Comparison of ENCODE assay signal across 10 cellular contexts in the genomic region with DNA sequence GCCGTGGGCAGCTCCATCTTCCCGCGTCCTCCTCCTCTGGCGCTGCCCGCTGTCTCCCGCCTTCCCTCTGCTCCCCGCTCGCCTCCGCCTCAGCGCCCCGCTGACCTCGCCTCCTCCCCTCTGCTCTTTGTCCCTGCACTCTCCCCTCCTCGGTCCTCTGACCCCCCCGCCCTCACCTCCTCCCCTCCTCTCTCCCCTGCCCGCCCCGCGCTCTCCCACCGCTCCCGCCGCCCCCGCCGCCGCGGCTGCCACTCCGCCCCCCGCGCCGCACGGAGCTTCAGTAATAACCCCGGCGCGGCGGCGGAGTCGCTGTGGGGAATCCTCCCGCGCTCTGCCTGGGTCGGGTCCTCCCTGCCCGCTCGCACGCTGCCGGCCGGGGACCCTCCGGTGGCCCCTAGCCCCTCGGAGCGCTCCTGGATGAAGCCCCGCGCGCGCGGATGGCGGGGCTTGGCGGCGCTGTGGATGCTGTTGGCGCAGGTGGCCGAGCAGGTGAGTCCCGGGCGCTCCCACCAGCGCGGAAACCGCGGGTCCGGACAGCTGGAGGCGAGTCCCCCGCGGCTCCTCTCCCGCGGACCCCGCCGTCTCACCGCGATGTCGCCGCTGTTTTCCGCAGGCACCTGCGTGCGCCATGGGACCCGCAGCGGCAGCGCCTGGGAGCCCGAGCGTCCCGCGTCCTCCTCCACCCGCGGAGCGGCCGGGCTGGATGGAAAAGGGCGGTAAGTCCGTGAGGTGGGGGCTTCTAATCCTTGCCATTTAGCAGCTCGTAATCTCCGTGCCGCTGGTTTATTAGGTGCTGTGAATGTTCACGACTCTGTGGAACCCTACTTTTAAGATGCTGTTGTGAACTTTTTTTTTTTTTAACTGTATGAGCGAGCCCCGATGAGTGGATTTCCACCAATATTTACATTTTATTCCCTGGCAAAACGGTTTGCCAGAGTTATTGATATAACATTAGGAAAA. TPM values are rescaled to one million over a fixed set of nuclear protein-coding genes. Genes with fewer than 3 reads are reported as not detected.
A peak's percentile ranks its signal among the peaks of the same experiment; 100 is the strongest.
DNase-seq lines count a peak whose midpoint lies in the region; ATAC-seq and TF ChIP-seq lines count a peak whose summit lies in the region.
"Had no signal": no experiment of that assay in that cellular context is flagged by ENCODE, and none has a peak within 500 bp of the region (broad histone marks: within the 10 kb centered on the region; RNA-seq: fewer than 3 reads in every experiment).

A gene with protein sequence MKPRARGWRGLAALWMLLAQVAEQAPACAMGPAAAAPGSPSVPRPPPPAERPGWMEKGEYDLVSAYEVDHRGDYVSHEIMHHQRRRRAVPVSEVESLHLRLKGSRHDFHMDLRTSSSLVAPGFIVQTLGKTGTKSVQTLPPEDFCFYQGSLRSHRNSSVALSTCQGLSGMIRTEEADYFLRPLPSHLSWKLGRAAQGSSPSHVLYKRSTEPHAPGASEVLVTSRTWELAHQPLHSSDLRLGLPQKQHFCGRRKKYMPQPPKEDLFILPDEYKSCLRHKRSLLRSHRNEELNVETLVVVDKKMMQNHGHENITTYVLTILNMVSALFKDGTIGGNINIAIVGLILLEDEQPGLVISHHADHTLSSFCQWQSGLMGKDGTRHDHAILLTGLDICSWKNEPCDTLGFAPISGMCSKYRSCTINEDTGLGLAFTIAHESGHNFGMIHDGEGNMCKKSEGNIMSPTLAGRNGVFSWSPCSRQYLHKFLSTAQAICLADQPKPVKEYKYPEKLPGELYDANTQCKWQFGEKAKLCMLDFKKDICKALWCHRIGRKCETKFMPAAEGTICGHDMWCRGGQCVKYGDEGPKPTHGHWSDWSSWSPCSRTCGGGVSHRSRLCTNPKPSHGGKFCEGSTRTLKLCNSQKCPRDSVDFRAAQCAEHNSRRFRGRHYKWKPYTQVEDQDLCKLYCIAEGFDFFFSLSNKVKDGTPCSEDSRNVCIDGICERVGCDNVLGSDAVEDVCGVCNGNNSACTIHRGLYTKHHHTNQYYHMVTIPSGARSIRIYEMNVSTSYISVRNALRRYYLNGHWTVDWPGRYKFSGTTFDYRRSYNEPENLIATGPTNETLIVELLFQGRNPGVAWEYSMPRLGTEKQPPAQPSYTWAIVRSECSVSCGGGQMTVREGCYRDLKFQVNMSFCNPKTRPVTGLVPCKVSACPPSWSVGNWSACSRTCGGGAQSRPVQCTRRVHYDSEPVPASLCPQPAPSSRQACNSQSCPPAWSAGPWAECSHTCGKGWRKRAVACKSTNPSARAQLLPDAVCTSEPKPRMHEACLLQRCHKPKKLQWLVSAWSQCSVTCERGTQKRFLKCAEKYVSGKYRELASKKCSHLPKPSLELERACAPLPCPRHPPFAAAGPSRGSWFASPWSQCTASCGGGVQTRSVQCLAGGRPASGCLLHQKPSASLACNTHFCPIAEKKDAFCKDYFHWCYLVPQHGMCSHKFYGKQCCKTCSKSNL (plus strand): TSS at position 280 of the 960 bp plus-strand sequence. CDS start 138 bp downstream, at position 418.

- H3K27ac Mint-ChIP-seq in chondrocyte (ENCODE audit: unreplicated experiment) = no peak within 1 kb of the TSS
- no peak within 1 kb of the TSS for H3K27ac Mint-ChIP-seq in CD8-positive, alpha-beta T cell
- H3K27ac Mint-ChIP-seq: CD4-positive, alpha-beta T cell had no signal

- H3K27ac ChIP-seq in heart right ventricle (no peak within 1 kb of the TSS), right atrium auricular region (no peak within 1 kb of the TSS), muscle layer of colon (ENCODE audit: low read depth, low read length) (no peak within 1 kb of the TSS), vagina (no peak within 1 kb of the TSS)
- no peak within 1 kb of the TSS for H3K27ac ChIP-seq in CD8-positive, alpha-beta T cell (ENCODE audit: low read depth, low read length)
- H3K27ac ChIP-seq: epithelial cell of prostate had no signal

- H3K9me3 Mint-ChIP-seq in chondrocyte (ENCODE audit: low read depth) = no peaks in the 10 kb centered on the region
- H3K9me3 Mint-ChIP-seq in CD8-positive, alpha-beta T cell = no peaks in the 10 kb centered on the region
- H3K9me3 Mint-ChIP-seq: CD4-positive, alpha-beta T cell had no signal

- TF ChIP-seq POLR2A in vagina (IDR thresholded peaks at IDR 0.05) = no peak

- no peaks in the 10 kb centered on the region for H3K36me3 ChIP-seq in heart right ventricle
- H3K36me3 ChIP-seq in right atrium auricular region = no peaks in the 10 kb centered on the region
- no peaks in the 10 kb centered on the region for H3K36me3 ChIP-seq in muscle layer of colon (ENCODE audit: insufficient read depth, low read length)
- no peaks in the 10 kb centered on the region for H3K36me3 ChIP-seq in vagina
- no peaks in the 10 kb centered on the region for H3K36me3 ChIP-seq in CD8-positive, alpha-beta T cell (ENCODE audit: insufficient read depth, low read length)

- no peaks in the 10 kb centered on the region for H3K36me3 Mint-ChIP-seq in chondrocyte (ENCODE audit: low read depth)
- H3K36me3 Mint-ChIP-seq in CD8-positive, alpha-beta T cell = no peaks in the 10 kb centered on the region

- H3K27me3 ChIP-seq in heart right ventricle (peaks cover 17 to 48% (median 32%) of the 10 kb centered on the region in 7 donors), right atrium auricular region (peaks cover 7 to 8% of the 10 kb centered on the region in 2 donors), muscle layer of colon (ENCODE audit: control insufficient read depth in 1 of 2, insufficient read depth in 2 of 2, low read length in 2 of 2) (peaks cover 5 to 30% of the 10 kb centered on the region in 2 donors), vagina (peaks cover 15% of the 10 kb centered on the region)
- H3K27me3 ChIP-seq in CD8-positive, alpha-beta T cell (ENCODE audit: insufficient read depth, low read length) = peaks cover 8% of the 10 kb centered on the region

- POLR2A ChIA-PET in CD8-positive, alpha-beta T cell (lab: Charles Lee) = no interaction called here

- H3K4me3 Mint-ChIP-seq in chondrocyte (ENCODE audit: unreplicated experiment) = peak within 1 kb of the TSS; percentile 75
- no peak within 1 kb of the TSS for H3K4me3 Mint-ChIP-seq in CD8-positive, alpha-beta T cell
- H3K4me3 Mint-ChIP-seq: CD4-positive, alpha-beta T cell had no signal

- intact Hi-C loops in heart right ventricle (cut with DNase I) (loop anchor here in 9 of 10 donors (1.0 to 10.0 kb wide), 8 partner anchors 254 to 279 kb away; no protein-coding TSS in a partner anchor), vagina (cut with DNase I) (no loop called here)
- intact Hi-C loops in CD8-positive, alpha-beta T cell (cut with DNase I, micrococcal nuclease) = loop anchor here in 1 of 2 experiments (1.0 to 5.0 kb wide), 3 partner anchors 257 to 1605 kb away; no protein-coding TSS in a partner anchor

- CTCF ChIA-PET in CD8-positive, alpha-beta T cell (lab: Charles Lee) = interaction anchor here (1.0 to 1.6 kb wide), 2 partner anchors 7 to 279 kb away, joined by 4 to 8 read pairs; no protein-coding TSS in a partner anchor

- peaks cover 20% of the 10 kb centered on the region for H3K4me1 Mint-ChIP-seq in chondrocyte (ENCODE audit: low read depth)
- peaks cover 8% of the 10 kb centered on the region for H3K4me1 Mint-ChIP-seq in CD8-positive, alpha-beta T cell (ENCODE audit: low read depth)

- DNase-seq in heart right ventricle (no peak), right atrium auricular region (ENCODE audit: low spot score) (no peak), chondrocyte (ENCODE audit: low spot score) (no peak), vagina (ENCODE audit: extremely low spot score in 2 of 2) (no peak), COLO829 (ENCODE audit: low spot score) (no peak), NK-92 (lab: John Stamatoyannopoulos, UW; ENCODE audit: unreplicated experiment) (no peak)
- no peak for DNase-seq in CD8-positive, alpha-beta T cell
- DNase-seq: CD4-positive, alpha-beta T cell had no signal

- 1 to 2% methylated on average over 75 to 95 of the region's 97 CpGs for WGBS in heart right ventricle, 2 donors

- H3K9me3 ChIP-seq in heart right ventricle (no peaks in the 10 kb centered on the region), right atrium auricular region (no peaks in the 10 kb centered on the region), muscle layer of colon (ENCODE audit: low read length) (no peaks in the 10 kb centered on the region), vagina (no peaks in the 10 kb centered on the region)
- H3K9me3 ChIP-seq in CD8-positive, alpha-beta T cell (ENCODE audit: low read length) = no peaks in the 10 kb centered on the region

- H3K9ac ChIP-seq in muscle layer of colon (ENCODE audit: low read length) = no peak within 1 kb of the TSS

- H3K4me3 ChIP-seq in heart right ventricle = peak within 1 kb of the TSS; percentile 16 to 43 (median 35)
- H3K4me3 ChIP-seq in right atrium auricular region = peak within 1 kb of the TSS in 1 of 2 donors; percentile 39
- peak within 1 kb of the TSS; percentile 31 to 35 for H3K4me3 ChIP-seq in muscle layer of colon (ENCODE audit: low read depth in 1 of 2, low read length in 2 of 2)
- H3K4me3 ChIP-seq in vagina = peak within 1 kb of the TSS; percentile 32 to 41
- no peak within 1 kb of the TSS for H3K4me3 ChIP-seq in CD8-positive, alpha-beta T cell (ENCODE audit: low read depth, low read length)

- TF ChIP-seq CTCF in heart right ventricle (IDR thresholded peaks at IDR 0.05) (no peak), right atrium auricular region (IDR thresholded peaks at IDR 0.05) (no peak), chondrocyte (IDR thresholded peaks at IDR 0.05) (no peak), vagina (IDR thresholded peaks at IDR 0.05) (no peak)
- TF ChIP-seq CTCF in CD8-positive, alpha-beta T cell (IDR thresholded peaks at IDR 0.05) = no peak

- no peak for ATAC-seq in heart right ventricle
- ATAC-seq in CD8-positive, alpha-beta T cell = no peak

- H3K4me1 ChIP-seq in heart right ventricle (peaks cover 0 to 23% (median 17%) of the 10 kb centered on the region in 9 donors), right atrium auricular region (peaks cover 0 to 23% of the 10 kb centered on the region in 2 donors), muscle layer of colon (ENCODE audit: insufficient read depth, low read length) (no peaks in the 10 kb centered on the region), vagina (peaks cover 15% of the 10 kb centered on the region)
- H3K4me1 ChIP-seq in CD8-positive, alpha-beta T cell (ENCODE audit: insufficient read depth, low read length) = no peaks in the 10 kb centered on the region

- peaks cover 11% of the 10 kb centered on the region for H3K27me3 Mint-ChIP-seq in chondrocyte (ENCODE audit: low read depth)
- H3K27me3 Mint-ChIP-seq in CD8-positive, alpha-beta T cell (ENCODE audit: low read depth) = peaks cover 26% of the 10 kb centered on the region

RNA-seq across cellular contexts. Expression of the gene that starts here (rescaled TPM):
- total RNA-seq in heart right ventricle = under 1 TPM in 5 of 10 donors, not detected in 5; 0.05 to 0.47 (median 0.14) TPM
- under 1 TPM in 1 of 2 donors, not detected in 1; 0.01 TPM for polyA plus RNA-seq in heart right ventricle
- total RNA-seq in right atrium auricular region = not detected
- total RNA-seq in chondrocyte = 6.5 to 12.8 TPM (median 12.5 TPM) in 3 replicates
- 0.49 TPM for total RNA-seq in vagina
- total RNA-seq in CD8-positive, alpha-beta T cell = not detected
- total RNA-seq: CD4-positive, alpha-beta T cell had no signal
